Comparison of ENCODE assay signal across 1 cellular context in genomic region chr20:34516038-34516873, GRCh38.
TF ChIP-seq lines count a peak whose summit lies in the region.

TSS of gene DYNLRB1 (plus strand) at chr20:34516422. CDS start at chr20:34516459, 37 bp downstream.

TF ChIP-seq in K562, 482 proteins besides CTCF, POLR2A, EP300 and RAD21 (continued from another document):
- TF ChIP-seq, protein P1, sequence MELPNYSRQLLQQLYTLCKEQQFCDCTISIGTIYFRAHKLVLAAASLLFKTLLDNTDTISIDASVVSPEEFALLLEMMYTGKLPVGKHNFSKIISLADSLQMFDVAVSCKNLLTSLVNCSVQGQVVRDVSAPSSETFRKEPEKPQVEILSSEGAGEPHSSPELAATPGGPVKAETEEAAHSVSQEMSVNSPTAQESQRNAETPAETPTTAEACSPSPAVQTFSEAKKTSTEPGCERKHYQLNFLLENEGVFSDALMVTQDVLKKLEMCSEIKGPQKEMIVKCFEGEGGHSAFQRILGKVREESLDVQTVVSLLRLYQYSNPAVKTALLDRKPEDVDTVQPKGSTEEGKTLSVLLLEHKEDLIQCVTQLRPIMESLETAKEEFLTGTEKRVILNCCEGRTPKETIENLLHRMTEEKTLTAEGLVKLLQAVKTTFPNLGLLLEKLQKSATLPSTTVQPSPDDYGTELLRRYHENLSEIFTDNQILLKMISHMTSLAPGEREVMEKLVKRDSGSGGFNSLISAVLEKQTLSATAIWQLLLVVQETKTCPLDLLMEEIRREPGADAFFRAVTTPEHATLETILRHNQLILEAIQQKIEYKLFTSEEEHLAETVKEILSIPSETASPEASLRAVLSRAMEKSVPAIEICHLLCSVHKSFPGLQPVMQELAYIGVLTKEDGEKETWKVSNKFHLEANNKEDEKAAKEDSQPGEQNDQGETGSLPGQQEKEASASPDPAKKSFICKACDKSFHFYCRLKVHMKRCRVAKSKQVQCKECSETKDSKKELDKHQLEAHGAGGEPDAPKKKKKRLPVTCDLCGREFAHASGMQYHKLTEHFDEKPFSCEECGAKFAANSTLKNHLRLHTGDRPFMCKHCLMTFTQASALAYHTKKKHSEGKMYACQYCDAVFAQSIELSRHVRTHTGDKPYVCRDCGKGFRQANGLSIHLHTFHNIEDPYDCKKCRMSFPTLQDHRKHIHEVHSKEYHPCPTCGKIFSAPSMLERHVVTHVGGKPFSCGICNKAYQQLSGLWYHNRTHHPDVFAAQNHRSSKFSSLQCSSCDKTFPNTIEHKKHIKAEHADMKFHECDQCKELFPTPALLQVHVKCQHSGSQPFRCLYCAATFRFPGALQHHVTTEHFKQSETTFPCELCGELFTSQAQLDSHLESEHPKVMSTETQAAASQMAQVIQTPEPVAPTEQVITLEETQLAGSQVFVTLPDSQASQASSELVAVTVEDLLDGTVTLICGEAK (IDR thresholded peaks at IDR 0.05): peak; percentile 88
- TF ChIP-seq, protein P1 (CRISPR knock-in tag; IDR thresholded peaks at IDR 0.05): no peak
- 0 out of 2 replicates have a peak, but pooled peaks have one; percentile 22 for TF ChIP-seq ZNF12 (CRISPR knock-in tag; IDR thresholded peaks at IDR 0.05)
- TF ChIP-seq ZBTB7A (IDR thresholded peaks at IDR 0.05; ENCODE audit: borderline replicate concordance, control insufficient read depth, low read depth, low read length): peak; percentile 92
- TF ChIP-seq BRD4 (IDR thresholded peaks at IDR 0.05): no peak
- no peak for TF ChIP-seq HDAC6 (IDR thresholded peaks at IDR 0.05; ENCODE audit: low read depth, low read length)
- peak; percentile 20 for TF ChIP-seq SAP30 (IDR thresholded peaks at IDR 0.05; ENCODE audit: borderline replicate concordance, insufficient read depth, low read depth, low read length, poor library complexity, severe bottlenecking)
- TF ChIP-seq SMAD1 (IDR thresholded peaks at IDR 0.05; ENCODE audit: low read depth, low read length, partially characterized antibody): peak; percentile 62
- TF ChIP-seq CCNT2 (IDR thresholded peaks at IDR 0.05; ENCODE audit: borderline replicate concordance, extremely low read depth, insufficient read length, low read depth, low read length): peak; percentile 70
- TF ChIP-seq ZNF140 (CRISPR knock-in tag; IDR thresholded peaks at IDR 0.05): no peak
- TF ChIP-seq, protein P2, sequence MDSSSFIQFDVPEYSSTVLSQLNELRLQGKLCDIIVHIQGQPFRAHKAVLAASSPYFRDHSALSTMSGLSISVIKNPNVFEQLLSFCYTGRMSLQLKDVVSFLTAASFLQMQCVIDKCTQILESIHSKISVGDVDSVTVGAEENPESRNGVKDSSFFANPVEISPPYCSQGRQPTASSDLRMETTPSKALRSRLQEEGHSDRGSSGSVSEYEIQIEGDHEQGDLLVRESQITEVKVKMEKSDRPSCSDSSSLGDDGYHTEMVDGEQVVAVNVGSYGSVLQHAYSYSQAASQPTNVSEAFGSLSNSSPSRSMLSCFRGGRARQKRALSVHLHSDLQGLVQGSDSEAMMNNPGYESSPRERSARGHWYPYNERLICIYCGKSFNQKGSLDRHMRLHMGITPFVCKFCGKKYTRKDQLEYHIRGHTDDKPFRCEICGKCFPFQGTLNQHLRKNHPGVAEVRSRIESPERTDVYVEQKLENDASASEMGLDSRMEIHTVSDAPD (CRISPR knock-in tag; IDR thresholded peaks at IDR 0.05): no peak
- TF ChIP-seq HLTF (IDR thresholded peaks at IDR 0.05): no peak
- TF ChIP-seq ZBTB2 (IDR thresholded peaks at IDR 0.05): peak; percentile 92
- 0 out of 2 replicates have a peak, but pooled peaks have one; percentile 37 for TF ChIP-seq CREB1 (IDR thresholded peaks at IDR 0.05)
- no peak for TF ChIP-seq CREB1 (CRISPR knock-in tag; IDR thresholded peaks at IDR 0.05)
- TF ChIP-seq, protein P3, sequence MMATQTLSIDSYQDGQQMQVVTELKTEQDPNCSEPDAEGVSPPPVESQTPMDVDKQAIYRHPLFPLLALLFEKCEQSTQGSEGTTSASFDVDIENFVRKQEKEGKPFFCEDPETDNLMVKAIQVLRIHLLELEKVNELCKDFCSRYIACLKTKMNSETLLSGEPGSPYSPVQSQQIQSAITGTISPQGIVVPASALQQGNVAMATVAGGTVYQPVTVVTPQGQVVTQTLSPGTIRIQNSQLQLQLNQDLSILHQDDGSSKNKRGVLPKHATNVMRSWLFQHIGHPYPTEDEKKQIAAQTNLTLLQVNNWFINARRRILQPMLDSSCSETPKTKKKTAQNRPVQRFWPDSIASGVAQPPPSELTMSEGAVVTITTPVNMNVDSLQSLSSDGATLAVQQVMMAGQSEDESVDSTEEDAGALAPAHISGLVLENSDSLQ (IDR thresholded peaks at IDR 0.05): peak; percentile 99
- TF ChIP-seq NR4A1 (CRISPR knock-in tag; IDR thresholded peaks at IDR 0.05): 0 out of 2 replicates have a peak, but pooled peaks have one; percentile 8
- no peak for TF ChIP-seq NR4A1 (tag; IDR thresholded peaks at IDR 0.05)
- peak; percentile 93 for TF ChIP-seq EGR1 (conservative IDR thresholded peaks at IDR 0.05)
- no peak for TF ChIP-seq HOXB6 (CRISPR knock-in tag; IDR thresholded peaks at IDR 0.05; ENCODE audit: borderline replicate concordance)
- TF ChIP-seq FUS (optimal IDR thresholded peaks at IDR 0.05; ENCODE audit: low read depth, low read length): no peak
- TF ChIP-seq ATF1 (CRISPR knock-in tag; IDR thresholded peaks at IDR 0.05): no peak
- peak; percentile 66; the same call in 1 of the 2 replicates for TF ChIP-seq ATF1 (tag; IDR thresholded peaks at IDR 0.05)
- TF ChIP-seq SRF (CRISPR knock-in tag; IDR thresholded peaks at IDR 0.05): 0 out of 4 replicates have a peak, but pooled peaks of 1 of the 2 experiments have one; percentile 51
- TF ChIP-seq PHF20 (IDR thresholded peaks at IDR 0.05; ENCODE audit: partially characterized antibody): peak; percentile 83
- peak; percentile 64; the same call in 1 of the 2 replicates for TF ChIP-seq MTA3 (IDR thresholded peaks at IDR 0.05; ENCODE audit: borderline replicate concordance)
- no peak for TF ChIP-seq MITF (IDR thresholded peaks at IDR 0.05)
- no peak for TF ChIP-seq TEAD4 (IDR thresholded peaks at IDR 0.05; ENCODE audit: low read length)
- TF ChIP-seq TEAD4 (CRISPR knock-in tag; IDR thresholded peaks at IDR 0.05; ENCODE audit: borderline replicate concordance): no peak
- TF ChIP-seq THAP12 (CRISPR knock-in tag; IDR thresholded peaks at IDR 0.05): peak; percentile 11; the same call in 1 of the 2 replicates
- no peak for TF ChIP-seq SLC30A9 (CRISPR knock-in tag; IDR thresholded peaks at IDR 0.05)
- TF ChIP-seq MEIS2 (IDR thresholded peaks at IDR 0.05; ENCODE audit: partially characterized antibody): peak; percentile 74
- no peak for TF ChIP-seq ZNF175 (CRISPR knock-in tag; IDR thresholded peaks at IDR 0.05; ENCODE audit: low read depth)
- TF ChIP-seq E2F5 (CRISPR knock-in tag; IDR thresholded peaks at IDR 0.05): no peak
- TF ChIP-seq SOX6 (IDR thresholded peaks at IDR 0.05): peak; percentile 28; the same call in 1 of the 2 replicates
- peak; percentile 97 for TF ChIP-seq ZBTB17 (CRISPR knock-in tag; IDR thresholded peaks at IDR 0.05)
- peak; percentile 90 for TF ChIP-seq NFYB (IDR thresholded peaks at IDR 0.05; ENCODE audit: extremely low read depth, insufficient read length)
- peak; percentile 84 for TF ChIP-seq VEZF1 (CRISPR knock-in tag; IDR thresholded peaks at IDR 0.05)
- peak; percentile 8; the same call in 1 of the 2 replicates for TF ChIP-seq MXI1 (IDR thresholded peaks at IDR 0.05; ENCODE audit: low read depth, low read length)
- 0 out of 2 replicates have a peak, but pooled peaks have one; percentile 5 for TF ChIP-seq NBN (IDR thresholded peaks at IDR 0.05; ENCODE audit: low read depth)
- peak; percentile 92 for TF ChIP-seq RBFOX2 (IDR thresholded peaks at IDR 0.05; ENCODE audit: low read depth, low read length)
- TF ChIP-seq, protein P4, sequence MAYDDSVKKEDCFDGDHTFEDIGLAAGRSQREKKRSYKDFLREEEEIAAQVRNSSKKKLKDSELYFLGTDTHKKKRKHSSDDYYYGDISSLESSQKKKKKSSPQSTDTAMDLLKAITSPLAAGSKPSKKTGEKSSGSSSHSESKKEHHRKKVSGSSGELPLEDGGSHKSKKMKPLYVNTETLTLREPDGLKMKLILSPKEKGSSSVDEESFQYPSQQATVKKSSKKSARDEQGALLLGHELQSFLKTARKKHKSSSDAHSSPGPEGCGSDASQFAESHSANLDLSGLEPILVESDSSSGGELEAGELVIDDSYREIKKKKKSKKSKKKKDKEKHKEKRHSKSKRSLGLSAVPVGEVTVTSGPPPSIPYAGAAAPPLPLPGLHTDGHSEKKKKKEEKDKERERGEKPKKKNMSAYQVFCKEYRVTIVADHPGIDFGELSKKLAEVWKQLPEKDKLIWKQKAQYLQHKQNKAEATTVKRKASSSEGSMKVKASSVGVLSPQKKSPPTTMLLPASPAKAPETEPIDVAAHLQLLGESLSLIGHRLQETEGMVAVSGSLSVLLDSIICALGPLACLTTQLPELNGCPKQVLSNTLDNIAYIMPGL (CRISPR knock-in tag; IDR thresholded peaks at IDR 0.05): peak; percentile 68
